Comparison of ENCODE assay signal across 1 cellular context in genomic region chr3:42443819-42444436, GRCh38.
TF ChIP-seq lines count a peak whose summit lies in the region.

No MANE protein-coding gene starts in this region.

TF ChIP-seq in K562, 482 proteins besides CTCF, POLR2A, EP300 and RAD21 (continued from another document):
- TF ChIP-seq POLR2G (IDR thresholded peaks at IDR 0.05; ENCODE audit: low read depth, low read length) (no peak), TAL1 (IDR thresholded peaks at IDR 0.05) (no peak), POLR2AphosphoS2 (IDR thresholded peaks at IDR 0.05; ENCODE audit: low read length) (no peak), SMARCA4 (IDR thresholded peaks at IDR 0.05) (no peak), EP400 (IDR thresholded peaks at IDR 0.05) (no peak), ZBTB7A (IDR thresholded peaks at IDR 0.05; ENCODE audit: borderline replicate concordance, control insufficient read depth, low read depth, low read length) (no peak), NFATC3 (IDR thresholded peaks at IDR 0.05) (no peak), CTBP1 (IDR thresholded peaks at IDR 0.05; ENCODE audit: borderline replicate concordance) (peak; percentile 32; the same call in 1 of the 2 replicates), STAT5B (CRISPR knock-in tag; IDR thresholded peaks at IDR 0.05) (no peak), HINFP (tag; conservative IDR thresholded peaks at IDR 0.05; ENCODE audit: low read depth) (no peak), NR2F6 (CRISPR knock-in tag; IDR thresholded peaks at IDR 0.05) (no peak), THRAP3 (IDR thresholded peaks at IDR 0.05; ENCODE audit: borderline replicate concordance) (no peak), ZNF263 (CRISPR knock-in tag; IDR thresholded peaks at IDR 0.05; ENCODE audit: borderline replicate concordance) (peak; percentile 36; the same call in 1 of the 2 replicates), KAT2B (IDR thresholded peaks at IDR 0.05; ENCODE audit: low read depth, low read length) (no peak), ATF3 (IDR thresholded peaks at IDR 0.05) (no peak), ATF3 (CRISPR knock-in tag; conservative IDR thresholded peaks at IDR 0.05) (no peak), BHLHE40 (IDR thresholded peaks at IDR 0.05; ENCODE audit: low read length) (no peak), ZNF436 (CRISPR knock-in tag; IDR thresholded peaks at IDR 0.05) (no peak), HMG20A (CRISPR knock-in tag; conservative IDR thresholded peaks at IDR 0.05) (no peak), MITF (IDR thresholded peaks at IDR 0.05) (no peak), CEBPZ (IDR thresholded peaks at IDR 0.05; ENCODE audit: borderline replicate concordance, low read depth, low read length) (no peak)
- TF ChIP-seq, protein P1, sequence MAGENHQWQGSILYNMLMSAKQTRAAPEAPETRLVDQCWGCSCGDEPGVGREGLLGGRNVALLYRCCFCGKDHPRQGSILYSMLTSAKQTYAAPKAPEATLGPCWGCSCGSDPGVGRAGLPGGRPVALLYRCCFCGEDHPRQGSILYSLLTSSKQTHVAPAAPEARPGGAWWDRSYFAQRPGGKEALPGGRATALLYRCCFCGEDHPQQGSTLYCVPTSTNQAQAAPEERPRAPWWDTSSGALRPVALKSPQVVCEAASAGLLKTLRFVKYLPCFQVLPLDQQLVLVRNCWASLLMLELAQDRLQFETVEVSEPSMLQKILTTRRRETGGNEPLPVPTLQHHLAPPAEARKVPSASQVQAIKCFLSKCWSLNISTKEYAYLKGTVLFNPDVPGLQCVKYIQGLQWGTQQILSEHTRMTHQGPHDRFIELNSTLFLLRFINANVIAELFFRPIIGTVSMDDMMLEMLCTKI (IDR thresholded peaks at IDR 0.05; ENCODE audit: partially characterized antibody) = no peak
- TF ChIP-seq, protein P2, sequence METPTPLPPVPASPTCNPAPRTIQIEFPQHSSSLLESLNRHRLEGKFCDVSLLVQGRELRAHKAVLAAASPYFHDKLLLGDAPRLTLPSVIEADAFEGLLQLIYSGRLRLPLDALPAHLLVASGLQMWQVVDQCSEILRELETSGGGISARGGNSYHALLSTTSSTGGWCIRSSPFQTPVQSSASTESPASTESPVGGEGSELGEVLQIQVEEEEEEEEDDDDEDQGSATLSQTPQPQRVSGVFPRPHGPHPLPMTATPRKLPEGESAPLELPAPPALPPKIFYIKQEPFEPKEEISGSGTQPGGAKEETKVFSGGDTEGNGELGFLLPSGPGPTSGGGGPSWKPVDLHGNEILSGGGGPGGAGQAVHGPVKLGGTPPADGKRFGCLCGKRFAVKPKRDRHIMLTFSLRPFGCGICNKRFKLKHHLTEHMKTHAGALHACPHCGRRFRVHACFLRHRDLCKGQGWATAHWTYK (CRISPR knock-in tag; IDR thresholded peaks at IDR 0.05) = no peak
- TF ChIP-seq, protein P3, sequence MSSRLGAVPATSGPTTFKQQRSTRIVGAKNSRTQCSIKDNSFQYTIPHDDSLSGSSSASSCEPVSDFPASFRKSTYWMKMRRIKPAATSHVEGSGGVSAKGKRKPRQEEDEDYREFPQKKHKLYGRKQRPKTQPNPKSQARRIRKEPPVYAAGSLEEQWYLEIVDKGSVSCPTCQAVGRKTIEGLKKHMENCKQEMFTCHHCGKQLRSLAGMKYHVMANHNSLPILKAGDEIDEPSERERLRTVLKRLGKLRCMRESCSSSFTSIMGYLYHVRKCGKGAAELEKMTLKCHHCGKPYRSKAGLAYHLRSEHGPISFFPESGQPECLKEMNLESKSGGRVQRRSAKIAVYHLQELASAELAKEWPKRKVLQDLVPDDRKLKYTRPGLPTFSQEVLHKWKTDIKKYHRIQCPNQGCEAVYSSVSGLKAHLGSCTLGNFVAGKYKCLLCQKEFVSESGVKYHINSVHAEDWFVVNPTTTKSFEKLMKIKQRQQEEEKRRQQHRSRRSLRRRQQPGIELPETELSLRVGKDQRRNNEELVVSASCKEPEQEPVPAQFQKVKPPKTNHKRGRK (tag; IDR thresholded peaks at IDR 0.05) = no peak
